Comparison of ENCODE assay signal across 9 cellular contexts in the genomic region with DNA sequence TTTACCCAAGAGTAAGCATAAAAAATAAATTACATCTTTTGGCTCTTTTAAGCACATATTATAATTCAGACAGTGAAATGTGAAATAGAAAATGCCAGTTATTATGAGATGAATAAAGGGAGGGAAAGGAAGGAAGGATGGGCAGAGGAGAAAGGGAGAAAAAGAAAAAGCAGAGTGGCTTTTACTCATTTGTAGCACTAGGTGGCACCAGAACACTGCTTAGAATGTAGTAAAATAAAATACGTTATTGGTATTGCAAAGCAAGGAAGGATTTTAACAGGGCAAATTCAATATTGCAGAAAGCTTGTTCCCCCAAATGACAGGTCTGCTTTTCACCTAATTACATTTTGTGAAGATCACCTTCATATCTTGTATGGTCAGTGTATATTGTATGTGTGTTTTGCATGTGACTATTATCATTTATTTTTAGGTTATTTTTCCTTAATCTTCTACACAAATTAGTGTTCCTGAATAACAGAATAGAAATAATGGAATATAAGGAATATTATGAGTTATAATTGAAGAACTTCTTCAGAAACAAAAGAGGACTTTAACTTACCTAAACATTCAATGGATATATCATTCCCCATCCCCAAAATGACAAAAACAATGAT. TPM values are rescaled to one million over a fixed set of nuclear protein-coding genes. Genes with fewer than 3 reads are reported as not detected.
DNase-seq lines count a peak whose midpoint lies in the region; ATAC-seq and TF ChIP-seq lines count a peak whose summit lies in the region.
"Had no signal": no experiment of that assay in that cellular context is flagged by ENCODE, and none has a peak within 500 bp of the region (broad histone marks: within the 10 kb centered on the region; RNA-seq: fewer than 3 reads in every experiment).

No MANE protein-coding gene starts in this region.

- 0% methylated on average over 1 of the region's 1 CpG for WGBS in liver

- intact Hi-C loops in ascending aorta (cut with DNase I) = loop anchor here (5.0 kb wide), 1 partner anchor 58 kb away; no protein-coding TSS in a partner anchor

- H3K9me3 ChIP-seq in ascending aorta = no peaks in the 10 kb centered on the region
- H3K9me3 ChIP-seq in liver (ENCODE audit: control insufficient read depth in 4 of 4, low read length in 3 of 4) = no peaks in the 10 kb centered on the region

- H3K36me3 ChIP-seq in ascending aorta (no peaks in the 10 kb centered on the region), liver (ENCODE audit: control insufficient read depth in 4 of 4, insufficient read depth in 3 of 4, low read depth in 1 of 4, low read length in 3 of 4) (no peaks in the 10 kb centered on the region)

- ATAC-seq in HG03469 (IDR thresholded peaks at IDR 0.05; ENCODE audit: unreplicated experiment) (no peak), GM21717 (IDR thresholded peaks at IDR 0.05; ENCODE audit: unreplicated experiment) (no peak), GM18867 (IDR thresholded peaks at IDR 0.05; ENCODE audit: unreplicated experiment) (no peak)

- no peaks in the 10 kb centered on the region for H3K4me1 ChIP-seq in ascending aorta
- H3K4me1 ChIP-seq in liver (ENCODE audit: control insufficient read depth in 4 of 4, insufficient read depth in 4 of 4, low read length in 3 of 4) = no peaks in the 10 kb centered on the region

- no peak overlapping the region for H3K27ac ChIP-seq in 22Rv1
- no peak overlapping the region for H3K27ac ChIP-seq in ascending aorta
- H3K27ac ChIP-seq in liver (ENCODE audit: low read depth in 1 of 2, low read length in 2 of 2) = no peak overlapping the region

- no peaks in the 10 kb centered on the region for H3K27me3 ChIP-seq in ascending aorta
- no peaks in the 10 kb centered on the region for H3K27me3 ChIP-seq in liver (ENCODE audit: control insufficient read depth in 4 of 4, insufficient read depth in 4 of 4, low read length in 3 of 4)

- H3K9ac ChIP-seq in liver (ENCODE audit: low read depth in 1 of 2, low read length in 2 of 2) = no peak overlapping the region

- H3K4me3 ChIP-seq in GM12865 (ENCODE audit: low read depth, low read length) (no peak overlapping the region), ascending aorta (no peak overlapping the region), liver (ENCODE audit: low read depth in 1 of 3, low read length in 3 of 3) (no peak overlapping the region)

- TF ChIP-seq CTCF in 22Rv1 (IDR thresholded peaks at IDR 0.05) = peak; percentile 96
- TF ChIP-seq CTCF in GM12865 (IDR thresholded peaks at IDR 0.05; ENCODE audit: insufficient read depth, low read depth, low read length, missing control alignments) = peak; percentile 66
- peak; percentile 33 to 78 (median 62) for TF ChIP-seq CTCF in ascending aorta (IDR thresholded peaks at IDR 0.05)
- TF ChIP-seq CTCF in liver (IDR thresholded peaks at IDR 0.05; ENCODE audit: low read depth, low read length, missing input control) = peak; percentile 84

- TF ChIP-seq RAD21 in liver (IDR thresholded peaks at IDR 0.05) = peak; percentile 95

- peak; percentile 22 for DNase-seq in GM12865 (ENCODE audit: low read depth)
- peak; percentile 30 for DNase-seq in NCI-H2107 (lab: John Stamatoyannopoulos, UW)
- no peak for DNase-seq in ascending aorta (ENCODE audit: low spot score in 2 of 2)
- DNase-seq: activated T-cell treated with anti-CD3 and anti-CD28 coated beads, Interleukin-2, amount 50 U/mL, for 72 hours had no signal

TF ChIP-seq in liver, 16 proteins besides CTCF, POLR2A, EP300 and RAD21:
- TF ChIP-seq YY1 (IDR thresholded peaks at IDR 0.05) = no peak
- TF ChIP-seq SP1 (IDR thresholded peaks at IDR 0.05) = no peak
- no peak for TF ChIP-seq RXRA (IDR thresholded peaks at IDR 0.05)
- no peak for TF ChIP-seq HNF4G (IDR thresholded peaks at IDR 0.05)
- TF ChIP-seq TAF1 (conservative IDR thresholded peaks at IDR 0.05) = no peak
- no peak for TF ChIP-seq FOXA1 (IDR thresholded peaks at IDR 0.05)
TF ChIP-seq in liver: peak in this region for 0.

RNA-seq across cellular contexts. Expression of gene PCNX2, which starts 9.1 kb away (rescaled TPM):
- total RNA-seq in ascending aorta = 13.6 TPM
- 1 to 10 TPM in 1 of 2 donors, under 1 TPM in 1; 0.89 to 3.1 TPM for total RNA-seq in liver
- polyA plus RNA-seq in liver = under 1 TPM; 0.20 to 0.96 TPM

RNA-seq across cellular contexts. Expression of gene MAP3K21, which starts 22.9 kb away (rescaled TPM):
- total RNA-seq in ascending aorta (2.6 TPM), liver (1 to 10 TPM in 1 of 2 donors, under 1 TPM in 1; 0.51 to 7.3 TPM)
- polyA plus RNA-seq in liver = 1 to 10 TPM; 1.6 TPM

Comparison
In these comparisons a context has a peak if more than half of its experiments do, and no peak if none do; other contexts are left out.
1. DNase-seq: peak in GM12865 (single experiment) and NCI-H2107 (single experiment); none in ascending aorta (0 of 2).
2. Peak in every context shown above with its lines, with median percentiles within 50 percentile points of each other: CTCF ChIP-seq.